ENCODE assay signal across 12 cellular contexts in the genomic region with DNA sequence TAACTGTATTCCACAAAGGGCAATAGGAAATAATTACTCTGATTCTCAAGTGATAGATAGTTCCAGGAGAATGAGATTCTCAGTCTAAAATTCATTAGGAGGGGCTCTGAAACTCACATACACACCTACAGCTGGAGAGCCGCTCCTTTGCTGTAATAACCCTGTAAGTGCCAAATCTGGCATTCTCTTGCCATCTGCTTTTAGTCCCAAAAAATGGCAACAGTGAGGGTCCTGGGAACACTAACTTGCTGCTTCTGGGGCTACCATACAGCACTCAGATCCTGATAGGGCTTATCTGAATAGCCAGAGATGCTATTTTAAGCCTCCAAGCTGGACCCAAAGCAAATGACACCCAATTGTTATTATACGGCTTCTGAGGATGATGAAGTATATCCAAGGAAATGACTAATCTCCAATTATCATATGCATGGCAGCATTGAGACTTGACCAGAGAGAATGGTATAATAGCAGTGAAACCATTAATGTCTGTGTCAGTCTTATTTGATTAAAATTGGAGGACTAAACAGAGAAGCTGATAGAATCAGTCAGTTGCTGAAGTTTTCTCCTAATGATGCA.
A peak's percentile ranks its signal among the peaks of the same experiment; 100 is the strongest.
DNase-seq lines count a peak whose midpoint lies in the region; ATAC-seq, FAIRE-seq and TF ChIP-seq lines count a peak whose summit lies in the region.
"Had no signal": no experiment of that assay in that cellular context is flagged by ENCODE, and none has a peak within 500 bp of the region (broad histone marks: within the 10 kb centered on the region; RNA-seq: fewer than 3 reads in every experiment).

No MANE protein-coding gene starts in this region.

- H3K79me2 ChIP-seq in HCT116 (ENCODE audit: insufficient read depth, low read length) (no peaks in the 10 kb centered on the region), hepatocyte (peaks cover 30% of the 10 kb centered on the region)

- intact Hi-C loops in HCT116 (cut with micrococcal nuclease) = no loop called here
- intact Hi-C loops in pancreas (cut with DNase I) = no loop called here

- 81% methylated on average over 2 of the region's 2 CpGs for WGBS in hepatocyte (ENCODE audit: low lambda C conversion rate, missing lambda C conversion rate)
- 77 to 80% methylated on average over 2 of the region's 2 CpGs for WGBS in pancreas, 2 donors

- no peaks in the 10 kb centered on the region for H3K27me3 ChIP-seq in HCT116 (ENCODE audit: insufficient read depth, low read length)
- no peaks in the 10 kb centered on the region for H3K27me3 ChIP-seq in hepatocyte
- H3K27me3 ChIP-seq in pancreas = no peaks in the 10 kb centered on the region
- H3K27me3 ChIP-seq: sigmoid colon, upper lobe of right lung had no signal

- no peak overlapping the region for H3K9ac ChIP-seq in HCT116 (ENCODE audit: low read length)

- H3K27ac ChIP-seq in HCT116 (ENCODE audit: low read depth, low read length) (no peak overlapping the region), hepatocyte (peak overlapping the region; percentile 43), pancreas (no peak overlapping the region)
- H3K27ac ChIP-seq: upper lobe of right lung had no signal

- no peak for FAIRE-seq in pancreas (lab: Jason Lieb, UNC)

- no peak for TF ChIP-seq POLR2A in HCT116 (IDR thresholded peaks at IDR 0.05; ENCODE audit: borderline replicate concordance, extremely low read depth, insufficient read depth, insufficient read length)

- RAD21 ChIA-PET in HCT116 (lab: Charles Lee; ENCODE audit: low non-redundant PET in 1 of 2, low total read pairs in 2 of 2, uncharacterized antibody in 2 of 2, unreplicated experiment in 2 of 2) = no interaction called here

- DNase-seq in A172 (ENCODE audit: low spot score) = peak; percentile 85
- no peak for DNase-seq in HCT116 (ENCODE audit: low read depth, low spot score)
- DNase-seq in SW480 (ENCODE audit: low spot score) = peak; percentile 50
- DNase-seq in hepatocyte (ENCODE audit: low spot score) = no peak
- no peak for DNase-seq in GOT3 (lab: John Stamatoyannopoulos, UW)
- no peak for DNase-seq in NCI-H128 (lab: John Stamatoyannopoulos, UW; ENCODE audit: unreplicated experiment)
- DNase-seq in pancreas = no peak
- DNase-seq: GF-D8, NCI-H1105, sigmoid colon, upper lobe of right lung had no signal

- H3K4me2 ChIP-seq in HCT116 (ENCODE audit: low read length) (peak overlapping the region; percentile 30), hepatocyte (no peak overlapping the region)

- H3K9me2 ChIP-seq in HCT116 (ENCODE audit: insufficient read depth) (no peaks in the 10 kb centered on the region), hepatocyte (replicated peaks; ENCODE audit: insufficient read depth) (no peaks in the 10 kb centered on the region)

- H3K36me3 ChIP-seq in HCT116 (ENCODE audit: control insufficient read depth in 1 of 2, insufficient read depth in 2 of 2, low read length in 2 of 2) (no peaks in the 10 kb centered on the region), hepatocyte (replicated peaks; ENCODE audit: insufficient read depth, low read depth) (no peaks in the 10 kb centered on the region), pancreas (no peaks in the 10 kb centered on the region)
- H3K36me3 ChIP-seq: sigmoid colon, upper lobe of right lung had no signal

- POLR2A ChIA-PET in HCT116 (lab: Charles Lee) = no interaction called here

- BruUV-seq in HCT116 (replicated peaks; lab: Mats Ljungman, UMichigan) = no TSS peak

- CTCF ChIA-PET in HCT116 (lab: Charles Lee) = interaction anchor here (0.6 kb wide), 1 partner anchor 28 kb away, joined by 3 read pairs; no protein-coding TSS in a partner anchor

- no peak for TF ChIP-seq RAD21 in HCT116 (IDR thresholded peaks at IDR 0.05; ENCODE audit: low read depth)

- H3K4me1 ChIP-seq in HCT116 (ENCODE audit: control insufficient read depth in 1 of 2, insufficient read depth in 2 of 2, low read length in 2 of 2) (peaks cover 22 to 33% of the 10 kb centered on the region in 2 experiments; a peak in 3 of 4 replicates), hepatocyte (ENCODE audit: insufficient read depth) (peaks cover 26% of the 10 kb centered on the region), pancreas (peaks cover 0 to 4% (median 0%) of the 10 kb centered on the region in 3 donors)

- H4K20me1 ChIP-seq in HCT116 (ENCODE audit: insufficient read depth) (no peaks in the 10 kb centered on the region), hepatocyte (ENCODE audit: insufficient read depth, poor library complexity, severe bottlenecking) (no peaks in the 10 kb centered on the region)

- no peak for TF ChIP-seq CTCF in HCT116 (IDR thresholded peaks at IDR 0.05 in 2 of 3, conservative IDR thresholded peaks at IDR 0.05 in 1 of 3; ENCODE audit: borderline replicate concordance in 1 of 3, insufficient read depth in 1 of 3, low read depth in 2 of 3, low read length in 2 of 3)
- TF ChIP-seq CTCF in hepatocyte (IDR thresholded peaks at IDR 0.05; ENCODE audit: poor library complexity) = no peak
- TF ChIP-seq CTCF in pancreas (IDR thresholded peaks at IDR 0.05) = no peak

- ATAC-seq in HCT116 (no peak), HG02623 (IDR thresholded peaks at IDR 0.05; ENCODE audit: unreplicated experiment) (no peak), pancreas (no peak)

- H3K9me3 ChIP-seq in HCT116 (ENCODE audit: control insufficient read depth in 1 of 2, insufficient read depth in 1 of 2, low read depth in 1 of 2, low read length in 2 of 2) (no peaks in the 10 kb centered on the region), hepatocyte (ENCODE audit: low read depth) (no peaks in the 10 kb centered on the region), pancreas (no peaks in the 10 kb centered on the region)
- H3K9me3 ChIP-seq: sigmoid colon, upper lobe of right lung had no signal

- H3K4me3 ChIP-seq in HCT116 (replicated peaks in 1 of 2; ENCODE audit: low read depth in 1 of 2, low read length in 2 of 2) = no peak overlapping the region
- H3K4me3 ChIP-seq in hepatocyte = no peak overlapping the region
- H3K4me3 ChIP-seq in pancreas = no peak overlapping the region
- H3K4me3 ChIP-seq: sigmoid colon, upper lobe of right lung had no signal

- no peak overlapping the region for H2AFZ ChIP-seq in HCT116 (ENCODE audit: low read depth, low read length, poor library complexity, severe bottlenecking)
- H2AFZ ChIP-seq in hepatocyte = no peak overlapping the region

TF ChIP-seq in HCT116, 20 proteins besides CTCF, POLR2A, EP300 and RAD21 (continues in another document):
- TF ChIP-seq FOSL1 (IDR thresholded peaks at IDR 0.05; ENCODE audit: low read depth) = no peak
- no peak for TF ChIP-seq ZNF274 (IDR thresholded peaks at IDR 0.05; ENCODE audit: low read depth, low read length)
- TF ChIP-seq JUND (IDR thresholded peaks at IDR 0.05) = no peak
- TF ChIP-seq SP1 (IDR thresholded peaks at IDR 0.05; ENCODE audit: low read depth) = no peak
- TF ChIP-seq, protein P1, sequence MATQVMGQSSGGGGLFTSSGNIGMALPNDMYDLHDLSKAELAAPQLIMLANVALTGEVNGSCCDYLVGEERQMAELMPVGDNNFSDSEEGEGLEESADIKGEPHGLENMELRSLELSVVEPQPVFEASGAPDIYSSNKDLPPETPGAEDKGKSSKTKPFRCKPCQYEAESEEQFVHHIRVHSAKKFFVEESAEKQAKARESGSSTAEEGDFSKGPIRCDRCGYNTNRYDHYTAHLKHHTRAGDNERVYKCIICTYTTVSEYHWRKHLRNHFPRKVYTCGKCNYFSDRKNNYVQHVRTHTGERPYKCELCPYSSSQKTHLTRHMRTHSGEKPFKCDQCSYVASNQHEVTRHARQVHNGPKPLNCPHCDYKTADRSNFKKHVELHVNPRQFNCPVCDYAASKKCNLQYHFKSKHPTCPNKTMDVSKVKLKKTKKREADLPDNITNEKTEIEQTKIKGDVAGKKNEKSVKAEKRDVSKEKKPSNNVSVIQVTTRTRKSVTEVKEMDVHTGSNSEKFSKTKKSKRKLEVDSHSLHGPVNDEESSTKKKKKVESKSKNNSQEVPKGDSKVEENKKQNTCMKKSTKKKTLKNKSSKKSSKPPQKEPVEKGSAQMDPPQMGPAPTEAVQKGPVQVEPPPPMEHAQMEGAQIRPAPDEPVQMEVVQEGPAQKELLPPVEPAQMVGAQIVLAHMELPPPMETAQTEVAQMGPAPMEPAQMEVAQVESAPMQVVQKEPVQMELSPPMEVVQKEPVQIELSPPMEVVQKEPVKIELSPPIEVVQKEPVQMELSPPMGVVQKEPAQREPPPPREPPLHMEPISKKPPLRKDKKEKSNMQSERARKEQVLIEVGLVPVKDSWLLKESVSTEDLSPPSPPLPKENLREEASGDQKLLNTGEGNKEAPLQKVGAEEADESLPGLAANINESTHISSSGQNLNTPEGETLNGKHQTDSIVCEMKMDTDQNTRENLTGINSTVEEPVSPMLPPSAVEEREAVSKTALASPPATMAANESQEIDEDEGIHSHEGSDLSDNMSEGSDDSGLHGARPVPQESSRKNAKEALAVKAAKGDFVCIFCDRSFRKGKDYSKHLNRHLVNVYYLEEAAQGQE (IDR thresholded peaks at IDR 0.05; ENCODE audit: low read depth) = no peak
- TF ChIP-seq ELF1 (IDR thresholded peaks at IDR 0.05; ENCODE audit: borderline replicate concordance, low read depth) = no peak
- TF ChIP-seq, protein P2, sequence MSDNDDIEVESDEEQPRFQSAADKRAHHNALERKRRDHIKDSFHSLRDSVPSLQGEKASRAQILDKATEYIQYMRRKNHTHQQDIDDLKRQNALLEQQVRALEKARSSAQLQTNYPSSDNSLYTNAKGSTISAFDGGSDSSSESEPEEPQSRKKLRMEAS (IDR thresholded peaks at IDR 0.05) = no peak
- TF ChIP-seq CBX3 (IDR thresholded peaks at IDR 0.05; ENCODE audit: low read depth) = no peak
- no peak for TF ChIP-seq YY1 (IDR thresholded peaks at IDR 0.05; ENCODE audit: extremely low read depth, insufficient replicate concordance, low read depth, low read length)
- TF ChIP-seq CEBPB (IDR thresholded peaks at IDR 0.05; ENCODE audit: low read depth) = no peak
- TF ChIP-seq EZH2 (IDR thresholded peaks at IDR 0.05) = no peak
- no peak for TF ChIP-seq EGR1 (IDR thresholded peaks at IDR 0.05; ENCODE audit: low read depth)
- TF ChIP-seq, protein P3, sequence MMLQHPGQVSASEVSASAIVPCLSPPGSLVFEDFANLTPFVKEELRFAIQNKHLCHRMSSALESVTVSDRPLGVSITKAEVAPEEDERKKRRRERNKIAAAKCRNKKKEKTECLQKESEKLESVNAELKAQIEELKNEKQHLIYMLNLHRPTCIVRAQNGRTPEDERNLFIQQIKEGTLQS (IDR thresholded peaks at IDR 0.05) = no peak
- TF ChIP-seq ZFX (IDR thresholded peaks at IDR 0.05) = no peak
- no peak for TF ChIP-seq SRF (IDR thresholded peaks at IDR 0.05; ENCODE audit: low read depth)

Comparison
In these comparisons a context has a peak if more than half of its experiments do, and no peak if none do; other contexts are left out.
1. DNase-seq: peak in A172 (single experiment) and SW480 (single experiment); none in HCT116 (single experiment), hepatocyte (single experiment), GOT3 (single experiment), NCI-H128 (single experiment) and pancreas (0 of 6).